In the genomic region with DNA sequence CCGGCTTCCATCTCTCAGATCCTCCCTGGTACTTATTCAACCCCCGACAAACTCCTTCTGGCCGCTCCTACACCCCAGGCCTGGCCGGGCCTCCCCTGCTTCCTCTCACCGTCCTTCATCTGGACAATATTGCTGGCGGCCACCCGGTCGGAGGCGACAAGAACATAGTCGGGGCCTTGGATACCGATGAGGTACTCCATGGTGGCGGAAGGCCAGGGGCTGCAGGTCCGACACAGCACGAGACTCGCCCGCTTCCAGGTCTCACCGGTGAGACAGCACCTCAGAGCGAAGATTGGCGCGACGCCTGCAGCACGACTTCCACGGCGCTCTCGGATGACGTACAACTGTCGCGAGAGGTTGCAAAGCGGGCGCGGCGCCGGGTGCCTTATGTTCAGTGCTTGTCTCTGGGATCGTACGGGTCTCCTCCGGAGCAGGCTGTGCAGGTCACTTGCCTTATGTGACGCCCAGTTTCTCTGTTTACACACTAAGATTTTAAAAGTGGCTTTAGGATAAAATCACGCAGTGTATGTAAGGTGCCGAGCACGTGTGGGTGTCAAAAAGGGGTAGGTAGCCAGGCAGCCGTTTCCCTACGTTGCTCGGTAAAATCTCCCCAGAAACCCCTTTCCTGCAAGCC, we compare ENCODE assay signal across 8 cellular contexts. TPM values are rescaled to one million over a fixed set of nuclear protein-coding genes. Genes with fewer than 3 reads are reported as not detected.
DNase-seq lines count a peak whose midpoint lies in the region; ATAC-seq, FAIRE-seq and TF ChIP-seq lines count a peak whose summit lies in the region.

PSMB2 (minus strand) TSS at position 294 of the 634 bp plus-strand sequence; CDS start at position 200, 94 bp downstream.

- H3K36me3 Mint-ChIP-seq in astrocyte (ENCODE audit: low read depth, unreplicated experiment) = no peaks in the 10 kb centered on the region

- no peak for FAIRE-seq in astrocyte (lab: Jason Lieb, UNC)

- under 1% methylated on average over 43 of the region's 43 CpGs for WGBS in right cardiac atrium
- WGBS in psoas muscle, 3 donors = 0 to 1% (median 0%) methylated on average over 43 of the region's 43 CpGs
- under 1% methylated on average over 43 of the region's 43 CpGs for WGBS in urinary bladder

- H3K79me2 ChIP-seq in astrocyte (ENCODE audit: insufficient read depth, low read length) = peaks cover 51% of the 10 kb centered on the region

- DNase-seq in NCI-H2029 treated with DMSO at 0.1 percent for 48 hours (lab: John Stamatoyannopoulos, UW) = peak; percentile 82
- peak; percentile 90 for DNase-seq in T-helper 22 cell (ENCODE audit: low read depth)
- peak; percentile 86 for DNase-seq in astrocyte (ENCODE audit: low read depth)
- DNase-seq in right cardiac atrium = peak; percentile 95 to 98 (median 98)
- peak; percentile 96 to 98 for DNase-seq in psoas muscle

- peaks cover 10% of the 10 kb centered on the region for H3K4me1 ChIP-seq in astrocyte (ENCODE audit: insufficient read depth, low read length)
- peaks cover 3% of the 10 kb centered on the region for H3K4me1 ChIP-seq in right cardiac atrium (ENCODE audit: control insufficient read depth, insufficient read depth, low read length)
- H3K4me1 ChIP-seq in psoas muscle = peaks cover 34% of the 10 kb centered on the region
- H3K4me1 ChIP-seq in urinary bladder (ENCODE audit: insufficient read depth) = no peaks in the 10 kb centered on the region

- H4K20me1 ChIP-seq in astrocyte (ENCODE audit: insufficient read depth, low read length) = peaks cover 8% of the 10 kb centered on the region

- H3K36me3 ChIP-seq in astrocyte (ENCODE audit: insufficient read depth, low read length) = no peaks in the 10 kb centered on the region
- peaks cover 0 to under 1% of the 10 kb centered on the region in 2 donors for H3K36me3 ChIP-seq in psoas muscle (ENCODE audit: insufficient read depth in 1 of 2, low read depth in 1 of 2)
- no peaks in the 10 kb centered on the region for H3K36me3 ChIP-seq in urinary bladder (ENCODE audit: insufficient read depth)

- H3K9ac ChIP-seq in astrocyte (ENCODE audit: low read length) = peak within 1 kb of the TSS; percentile 99

- H3K27ac Mint-ChIP-seq in astrocyte (ENCODE audit: unreplicated experiment) = peak within 1 kb of the TSS; percentile 100

- TF ChIP-seq CTCF in astrocyte (IDR thresholded peaks at IDR 0.05; ENCODE audit: insufficient read depth, low read depth, low read length) (no peak), psoas muscle (IDR thresholded peaks at IDR 0.05) (no peak)

- peak within 1 kb of the TSS; percentile 92 for H3K4me2 ChIP-seq in astrocyte (ENCODE audit: low read length)

- peak; percentile 81 for ATAC-seq in GM18502 (IDR thresholded peaks at IDR 0.05; ENCODE audit: poor library complexity, unreplicated experiment)
- peak; percentile 87 for ATAC-seq in HG02970 (IDR thresholded peaks at IDR 0.05; ENCODE audit: low FRiP score, unreplicated experiment)
- ATAC-seq in right cardiac atrium = peak; percentile 97 to 98
- peak; percentile 95 to 97 (median 96) for ATAC-seq in psoas muscle

- H3K4me1 Mint-ChIP-seq in astrocyte (ENCODE audit: low read depth, unreplicated experiment) = peaks cover 13% of the 10 kb centered on the region

- H3K27me3 ChIP-seq in astrocyte (ENCODE audit: insufficient read depth, low read length) (peaks cover 4% of the 10 kb centered on the region), right cardiac atrium (ENCODE audit: control insufficient read depth, insufficient read depth) (no peaks in the 10 kb centered on the region), psoas muscle (ENCODE audit: insufficient read depth in 3 of 3, low read length in 2 of 3) (peaks cover 0 to 10% (median 0%) of the 10 kb centered on the region in 3 donors)

- H3K27me3 Mint-ChIP-seq in astrocyte (ENCODE audit: low read depth, unreplicated experiment) = peaks cover 7% of the 10 kb centered on the region

- H3K4me3 Mint-ChIP-seq in astrocyte (ENCODE audit: unreplicated experiment) = peak within 1 kb of the TSS; percentile 100

- peak within 1 kb of the TSS; percentile 97 for H3K27ac ChIP-seq in astrocyte (ENCODE audit: low read depth, low read length)
- peak within 1 kb of the TSS; percentile 96 for H3K27ac ChIP-seq in right cardiac atrium (ENCODE audit: low read length)
- H3K27ac ChIP-seq in psoas muscle = peak within 1 kb of the TSS; percentile 95
- H3K27ac ChIP-seq in urinary bladder (ENCODE audit: low read depth) = peak within 1 kb of the TSS; percentile 85

- peaks cover 3% of the 10 kb centered on the region for H3K9me3 Mint-ChIP-seq in astrocyte (ENCODE audit: unreplicated experiment)

- peak within 1 kb of the TSS; percentile 95 for H2AFZ ChIP-seq in astrocyte (ENCODE audit: low read depth, low read length)

- no peaks in the 10 kb centered on the region for H3K9me3 ChIP-seq in astrocyte (ENCODE audit: insufficient read depth, low read depth, low read length)
- H3K9me3 ChIP-seq in right cardiac atrium (ENCODE audit: control insufficient read depth, low read length) = no peaks in the 10 kb centered on the region
- H3K9me3 ChIP-seq in psoas muscle = no peaks in the 10 kb centered on the region

- intact Hi-C loops in right cardiac atrium (cut with DNase I) (loop anchor here in 1 of 4 donors (10.0 kb wide), 1 partner anchor 73 kb away; the partner anchor contains the start of gene C1orf216), psoas muscle (cut with DNase I) (loop anchor here (5.0 to 10.0 kb wide), 3 partner anchors 73 to 79 kb away; partner anchors contain the start of gene C1orf216 (in 2 of the 2))

- H3K4me3 ChIP-seq in astrocyte (ENCODE audit: insufficient read depth, low read depth, low read length) = peak within 1 kb of the TSS; percentile 99
- peak within 1 kb of the TSS; percentile 91 for H3K4me3 ChIP-seq in right cardiac atrium (ENCODE audit: low read length)
- H3K4me3 ChIP-seq in psoas muscle = peak within 1 kb of the TSS; percentile 96
- H3K4me3 ChIP-seq in urinary bladder (ENCODE audit: low read depth, low read length) = peak within 1 kb of the TSS; percentile 88

RNA-seq across cellular contexts. Expression of gene PSMB2, which starts in this region (rescaled TPM):
- 89.8 and 98.6 TPM in 2 replicates for total RNA-seq in astrocyte
- total RNA-seq in right cardiac atrium = 10 to 100 TPM; 32.0 to 37.3 (median 35.7) TPM
- 36.8 TPM for polyA plus RNA-seq in right cardiac atrium
- total RNA-seq in psoas muscle = 10 to 100 TPM; 38.6 to 95.1 (median 67.5) TPM
- 100 to 1,000 TPM in 1 of 3 donors, 10 to 100 TPM in 2; 54.1 to 117 (median 94.5) TPM for polyA plus RNA-seq in psoas muscle
- total RNA-seq in urinary bladder = 20.8 TPM
- 46.1 TPM for polyA plus RNA-seq in urinary bladder

Comparison
In these comparisons a context has a peak if more than half of its experiments do, and no peak if none do; other contexts are left out.
1. Peak in every context shown above with its lines: DNase-seq, ATAC-seq, H3K4me3 ChIP-seq and H3K27ac ChIP-seq.